In genomic region chr6:128246472-128246871, GRCh38 we compare ENCODE assay signal across 17 cellular contexts.
"Had no signal": no experiment of that assay in that cellular context is flagged by ENCODE, and none has a peak within 500 bp of the region (broad histone marks: within the 10 kb centered on the region; RNA-seq: fewer than 3 reads in every experiment).

No MANE protein-coding gene starts in this region.

- H3K27ac ChIP-seq: esophagus squamous epithelium, lower lobe of right lung, ovary, thyroid gland, vagina had no signal

- H3K4me1 ChIP-seq: esophagus squamous epithelium, lower lobe of right lung, thyroid gland, vagina had no signal

- H3K27me3 ChIP-seq: esophagus squamous epithelium, ovary, thyroid gland, vagina had no signal

- H3K4me1 Mint-ChIP-seq: activated CD4-positive, alpha-beta memory T cell treated with anti-CD3 and anti-CD28 coated beads, Interleukin-2, amount 10 ng/mL, durations not matched to agents 7 days and 5 days; immature natural killer cell; stimulated activated effector memory CD8-positive, alpha-beta T cell treated with anti-CD3 and anti-CD28 coated beads, Interleukin-12 subunit alpha, Interleukin-12 subunit beta, amount 100 ng/mL, for 72 hours had no signal

- H3K9me3 Mint-ChIP-seq: activated T-cell treated with anti-CD3 and anti-CD28 coated beads, Interleukin-2, amount 50 U/mL, for 24 hours; stimulated activated effector memory CD8-positive, alpha-beta T cell treated with anti-CD3 and anti-CD28 coated beads, Interleukin-12 subunit alpha, Interleukin-12 subunit beta, amount 100 ng/mL, for 72 hours had no signal

- H3K27me3 Mint-ChIP-seq: activated CD4-positive, alpha-beta memory T cell treated with anti-CD3 and anti-CD28 coated beads, Interleukin-2, amount 10 ng/mL, durations not matched to agents 7 days and 5 days; activated T-cell treated with anti-CD3 and anti-CD28 coated beads, Interleukin-2, amount 50 U/mL, for 24 hours had no signal

- H3K36me3 Mint-ChIP-seq: immature natural killer cell; stimulated activated effector memory CD8-positive, alpha-beta T cell treated with anti-CD3 and anti-CD28 coated beads, Interleukin-12 subunit alpha, Interleukin-12 subunit beta, amount 100 ng/mL, for 72 hours had no signal

- DNase-seq: activated CD4-positive, alpha-beta memory T cell treated with anti-CD3 and anti-CD28 coated beads, Interleukin-2, amount 10 ng/mL, durations not matched to agents 7 days and 5 days; activated CD4-positive, alpha-beta T cell treated with anti-CD3 and anti-CD28 coated beads for 4 hours; activated effector memory CD4-positive, alpha-beta T cell treated with Interleukin-2 at 50 U/mL for 16 hours; activated naive CD4-positive, alpha-beta T cell treated with anti-CD3 and anti-CD28 coated beads, Interleukin-2, amount 50 U/mL, for 16 hours; activated T-cell treated with anti-CD3 and anti-CD28 coated beads, Interleukin-2, amount 50 U/mL, for 24 hours; esophagus squamous epithelium; foreskin fibroblast; glutamatergic neuron; immature natural killer cell; lower lobe of right lung; midbrain; ovary; stimulated activated CD4-positive, alpha-beta T cell treated with anti-CD3 and anti-CD28 coated beads, Interleukin-12 subunit alpha, Interleukin-12 subunit beta, amount 100 ng/mL, for 4 hours; stimulated activated CD4-positive, alpha-beta T cell treated with anti-CD3 and anti-CD28 coated beads, Interleukin-2, amount 100 ng/mL, for 24 hours; thyroid gland had no signal

- H3K27ac Mint-ChIP-seq: activated CD4-positive, alpha-beta memory T cell treated with anti-CD3 and anti-CD28 coated beads, Interleukin-2, amount 10 ng/mL, durations not matched to agents 7 days and 5 days; activated T-cell treated with anti-CD3 and anti-CD28 coated beads, Interleukin-2, amount 50 U/mL, for 24 hours; immature natural killer cell; stimulated activated effector memory CD8-positive, alpha-beta T cell treated with anti-CD3 and anti-CD28 coated beads, Interleukin-12 subunit alpha, Interleukin-12 subunit beta, amount 100 ng/mL, for 72 hours had no signal

- H3K36me3 ChIP-seq: esophagus squamous epithelium, lower lobe of right lung, ovary, thyroid gland, vagina had no signal

- H3K9me3 ChIP-seq: esophagus squamous epithelium, lower lobe of right lung, ovary, thyroid gland, vagina had no signal

- H3K4me3 ChIP-seq: esophagus squamous epithelium, lower lobe of right lung, ovary, thyroid gland, vagina had no signal

- H3K4me3 Mint-ChIP-seq: activated CD4-positive, alpha-beta memory T cell treated with anti-CD3 and anti-CD28 coated beads, Interleukin-2, amount 10 ng/mL, durations not matched to agents 7 days and 5 days; activated T-cell treated with anti-CD3 and anti-CD28 coated beads, Interleukin-2, amount 50 U/mL, for 24 hours; immature natural killer cell; stimulated activated effector memory CD8-positive, alpha-beta T cell treated with anti-CD3 and anti-CD28 coated beads, Interleukin-12 subunit alpha, Interleukin-12 subunit beta, amount 100 ng/mL, for 72 hours had no signal
